ENCODE assay signal across 26 cellular contexts in genomic region chr2:18701546-18701945, GRCh38.
"Had no signal": no experiment of that assay in that cellular context is flagged by ENCODE, and none has a peak within 500 bp of the region (broad histone marks: within the 10 kb centered on the region; RNA-seq: fewer than 3 reads in every experiment).

No MANE protein-coding gene starts in this region.

- H2AFZ ChIP-seq: PC-9 had no signal

- H3K9me3 ChIP-seq: ascending aorta, body of pancreas had no signal

- H3K27ac ChIP-seq: ascending aorta, body of pancreas, cardiac muscle cell, PC-9, SK-N-MC had no signal

- H3K4me1 Mint-ChIP-seq: activated naive CD8-positive, alpha-beta T cell treated with anti-CD3 and anti-CD28 coated beads, Interleukin-2, amount 50 U/mL, for 24 hours; IgD-negative memory B cell had no signal

- DNase-seq: activated CD4-positive, alpha-beta T cell treated with anti-CD3 and anti-CD28 coated beads for 48 hours; activated CD4-positive, alpha-beta T cell treated with anti-CD3 and anti-CD28 coated beads, Interleukin-2, amount 50 U/mL, for 4 hours; activated CD8-positive, alpha-beta memory T cell treated with anti-CD3 and anti-CD28 coated beads, Interleukin-2, amount 50 U/mL, for 48 hours; activated CD8-positive, alpha-beta T cell treated with anti-CD3 and anti-CD28 coated beads, Interleukin-2, amount 10 ng/mL, durations not matched to agents 7 days and 5 days; activated effector memory CD4-positive, alpha-beta T cell treated with Interleukin-2 at 50 U/mL for 16 hours; activated naive CD4-positive, alpha-beta T cell; activated naive CD8-positive, alpha-beta T cell treated with anti-CD3 and anti-CD28 coated beads, Interleukin-2, amount 50 U/mL, for 24 hours; activated T-cell treated with anti-CD3 and anti-CD28 coated beads, Interleukin-2, amount 50 U/mL, for 24 hours; body of pancreas; KG1; NCI-H1048; NCI-H146; NCI-H1930; NCI-H2171; NCI-H2227 treated with DMSO at 0.1 percent for 48 hours; NCI-H526; NCI-H774; NK-92 treated with Interleukin-12 subunit alpha and Interleukin-12 subunit beta, amount 100 ng/mL, for 24 hours; PC-9 had no signal

- ATAC-seq: activated CD4-positive, CD25-positive, alpha-beta regulatory T cell treated with anti-CD3 and anti-CD28 coated beads, Interleukin-2, amount 50 U/mL, for 24 hours; activated CD8-positive, alpha-beta T cell treated with anti-CD3 and anti-CD28 coated beads, Interleukin-2, amount 10 ng/mL, durations not matched to agents 7 days and 5 days; activated naive CD4-positive, alpha-beta T cell treated with anti-CD3 and anti-CD28 coated beads, Interleukin-2, amount 50 U/mL, for 72 hours; activated naive CD8-positive, alpha-beta T cell treated with anti-CD3 and anti-CD28 coated beads, Interleukin-2, amount 50 U/mL, for 24 hours; body of pancreas had no signal

- H3K4me2 ChIP-seq: PC-9 had no signal

- H3K27me3 Mint-ChIP-seq: activated naive CD8-positive, alpha-beta T cell treated with anti-CD3 and anti-CD28 coated beads, Interleukin-2, amount 50 U/mL, for 24 hours; activated T-cell treated with anti-CD3 and anti-CD28 coated beads, Interleukin-2, amount 50 U/mL, for 24 hours; IgD-negative memory B cell had no signal

- H3K4me3 Mint-ChIP-seq: activated CD8-positive, alpha-beta T cell treated with anti-CD3 and anti-CD28 coated beads, Interleukin-2, amount 10 ng/mL, durations not matched to agents 7 days and 5 days; activated naive CD8-positive, alpha-beta T cell treated with anti-CD3 and anti-CD28 coated beads, Interleukin-2, amount 50 U/mL, for 24 hours; activated T-cell treated with anti-CD3 and anti-CD28 coated beads, Interleukin-2, amount 50 U/mL, for 24 hours; activated T-helper 1 cell treated with anti-CD3 and anti-CD28 coated beads, Interleukin-12 subunit alpha, Interleukin-12 subunit beta, Interleukin-2, Interleukin-4 antibody, amounts not matched to agents 30 ng/mL and 10 ng/mL and 1 ng/mL, durations not matched to agents 14 hours and 24 hours and 36 hours; IgD-negative memory B cell had no signal

- H3K4me3 ChIP-seq: ascending aorta, body of pancreas, cardiac muscle cell, PC-9, SK-N-MC had no signal

- H3K27ac Mint-ChIP-seq: activated CD8-positive, alpha-beta T cell treated with anti-CD3 and anti-CD28 coated beads, Interleukin-2, amount 10 ng/mL, durations not matched to agents 7 days and 5 days; activated naive CD4-positive, alpha-beta T cell treated with anti-CD3 and anti-CD28 coated beads, Interleukin-2, amount 50 U/mL, for 72 hours; activated naive CD8-positive, alpha-beta T cell treated with anti-CD3 and anti-CD28 coated beads, Interleukin-2, amount 50 U/mL, for 24 hours; activated T-cell treated with anti-CD3 and anti-CD28 coated beads, Interleukin-2, amount 50 U/mL, for 24 hours; activated T-helper 1 cell treated with anti-CD3 and anti-CD28 coated beads, Interleukin-12 subunit alpha, Interleukin-12 subunit beta, Interleukin-2, Interleukin-4 antibody, amounts not matched to agents 30 ng/mL and 10 ng/mL and 1 ng/mL, durations not matched to agents 14 hours and 24 hours and 36 hours; IgD-negative memory B cell had no signal

- H3K36me3 Mint-ChIP-seq: IgD-negative memory B cell had no signal

- H3K27me3 ChIP-seq: ascending aorta, body of pancreas, cardiac muscle cell had no signal

- H3K4me1 ChIP-seq: ascending aorta, body of pancreas had no signal

- H3K36me3 ChIP-seq: ascending aorta, cardiac muscle cell had no signal

- H3K9me3 Mint-ChIP-seq: activated naive CD8-positive, alpha-beta T cell treated with anti-CD3 and anti-CD28 coated beads, Interleukin-2, amount 50 U/mL, for 24 hours; activated T-cell treated with anti-CD3 and anti-CD28 coated beads, Interleukin-2, amount 50 U/mL, for 24 hours; activated T-helper 1 cell treated with anti-CD3 and anti-CD28 coated beads, Interleukin-12 subunit alpha, Interleukin-12 subunit beta, Interleukin-2, Interleukin-4 antibody, amounts not matched to agents 30 ng/mL and 10 ng/mL and 1 ng/mL, durations not matched to agents 14 hours and 24 hours and 36 hours had no signal
